Comparison of ENCODE assay signal across 8 cellular contexts in the genomic region with DNA sequence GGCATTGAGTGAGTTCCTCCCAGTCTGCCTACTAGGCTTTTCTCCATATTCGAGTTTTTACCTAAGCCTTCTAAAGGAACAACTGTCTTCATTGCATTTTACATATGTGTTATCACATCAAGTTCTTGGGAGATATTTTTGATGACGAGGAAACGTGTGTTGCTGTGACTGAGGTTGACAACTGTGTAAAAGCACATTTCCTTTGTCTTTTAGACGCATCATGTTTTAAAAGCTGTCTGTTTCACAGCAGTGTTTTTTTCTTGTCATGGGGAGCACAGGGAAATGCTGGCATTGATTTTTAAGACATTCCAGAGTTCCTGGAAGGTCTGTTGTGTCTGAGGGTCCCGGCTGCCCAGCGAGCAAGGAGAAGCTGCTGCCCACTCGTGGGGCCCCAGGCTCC.
"Had no signal": no experiment of that assay in that cellular context is flagged by ENCODE, and none has a peak within 500 bp of the region (broad histone marks: within the 10 kb centered on the region; RNA-seq: fewer than 3 reads in every experiment).

No MANE protein-coding gene starts in this region.

- H3K27ac ChIP-seq: GM23248 had no signal

- H3K4me3 ChIP-seq: GM23248, HAP-1 had no signal

- H3K9ac ChIP-seq: GM23248 had no signal

- FAIRE-seq: HTR-8/SVneo had no signal

- ATAC-seq: HCT116 had no signal

- H3K4me1 ChIP-seq: HAP-1 had no signal

- H3K9me3 ChIP-seq: HAP-1 had no signal

- H3K36me3 ChIP-seq: HAP-1 had no signal

- DNase-seq: GM23248, GOT3, H7, HFFc6, KBM-7 had no signal

- H2AFZ ChIP-seq: GM23248 had no signal
